In the genomic region with DNA sequence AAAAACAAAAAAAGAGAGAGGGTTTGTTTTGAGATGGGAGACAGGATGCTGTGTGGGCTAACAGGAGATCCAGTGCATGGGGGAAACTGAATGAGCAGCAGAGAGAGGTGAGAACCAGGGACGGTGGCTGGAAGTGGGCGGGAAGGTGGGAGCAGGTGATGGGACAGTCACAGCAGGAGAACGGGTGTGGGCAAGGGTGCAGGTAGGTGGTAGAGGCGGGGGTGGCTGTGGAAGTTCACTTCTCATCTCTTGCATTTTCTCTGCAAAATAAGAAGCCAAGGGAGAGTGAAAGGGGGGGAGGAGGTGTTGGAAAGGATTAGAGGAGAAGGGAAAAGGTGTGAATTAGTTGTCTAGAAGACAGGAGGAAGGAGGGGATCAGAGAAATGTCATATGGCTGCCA, we compare ENCODE assay signal across 1 cellular context.
A peak's percentile ranks its signal among the peaks of the same experiment; 100 is the strongest.
TF ChIP-seq lines count a peak whose summit lies in the region.

No MANE protein-coding gene starts in this region.

TF ChIP-seq in HepG2, 621 proteins besides CTCF, POLR2A, EP300 and RAD21:
- no peak for TF ChIP-seq ZNF232 (CRISPR knock-in tag; IDR thresholded peaks at IDR 0.05; ENCODE audit: borderline replicate concordance)
- TF ChIP-seq NONO (IDR thresholded peaks at IDR 0.05) = no peak
- 0 out of 2 replicates have a peak, but pooled peaks have one; percentile 28 for TF ChIP-seq NONO (CRISPR knock-in tag; conservative IDR thresholded peaks at IDR 0.05)
- 0 out of 2 replicates have a peak, but pooled peaks have one; percentile 16 for TF ChIP-seq ZNF430 (CRISPR knock-in tag; IDR thresholded peaks at IDR 0.05)
